8 cellular contexts compared by ENCODE assay signal in the genomic region with DNA sequence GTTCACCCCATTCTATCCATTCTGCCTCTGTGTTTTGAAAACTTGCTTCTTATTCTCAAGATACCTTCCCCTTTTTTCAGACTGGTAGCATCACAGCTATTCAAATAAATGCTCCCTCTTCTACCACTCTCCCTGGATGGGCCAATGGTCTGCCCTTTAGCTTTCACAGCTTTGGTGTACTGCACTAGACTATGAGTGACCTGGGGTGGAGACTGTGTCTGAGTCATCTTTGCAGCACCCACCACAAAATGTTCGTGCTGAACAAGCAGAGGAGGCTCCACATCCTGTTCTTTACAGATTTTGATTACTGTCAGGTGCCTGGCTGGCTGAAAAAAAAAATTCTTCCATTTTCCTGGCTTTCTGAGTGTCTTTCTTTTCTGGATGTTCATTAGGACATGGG.
DNase-seq lines count a peak whose midpoint lies in the region; ATAC-seq lines count a peak whose summit lies in the region.

No MANE protein-coding gene starts in this region.

- ATAC-seq in GM18868 (IDR thresholded peaks at IDR 0.05; ENCODE audit: unreplicated experiment), result peak; percentile 47
- ATAC-seq in HG03342 (IDR thresholded peaks at IDR 0.05; ENCODE audit: unreplicated experiment), result peak; percentile 58

- peak; percentile 18 for DNase-seq in activated T-cell treated with anti-CD3 and anti-CD28 coated beads for 4 hours
- peak; percentile 42 for DNase-seq in kidney glomerular epithelial cell (lab: John Stamatoyannopoulos, UW)
- no peak for DNase-seq in effector CD4-positive, alpha-beta T cell
- no peak for DNase-seq in NCI-H2107 (lab: John Stamatoyannopoulos, UW)
- no peak for DNase-seq in dermis blood vessel endothelial cell
- no peak for DNase-seq in NCI-H2029 treated with DMSO at 0.1 percent for 48 hours (lab: John Stamatoyannopoulos, UW)

Comparison
In these comparisons a context has a peak if more than half of its experiments do, and no peak if none do; other contexts are left out.
1. DNase-seq: peak in activated T-cell treated with anti-CD3 and anti-CD28 coated beads for 4 hours (single experiment) and kidney glomerular epithelial cell (single experiment); none in effector CD4-positive, alpha-beta T cell (single experiment), NCI-H2107 (single experiment), dermis blood vessel endothelial cell (single experiment) and NCI-H2029 treated with DMSO at 0.1 percent for 48 hours (single experiment).